Comparison of ENCODE assay signal across 1 cellular context in genomic region chr11:31819533-31820437, GRCh38.
TF ChIP-seq lines count a peak whose summit lies in the region.

No MANE protein-coding gene starts in this region.

TF ChIP-seq in endothelial cell of umbilical vein, 7 proteins besides CTCF, POLR2A, EP300 and RAD21 (continued from another document):
- TF ChIP-seq GATA2 (IDR thresholded peaks at IDR 0.05; ENCODE audit: insufficient read depth, insufficient read length, low read depth, low read length) (no peak), MYC (IDR thresholded peaks at IDR 0.05; ENCODE audit: low read depth, low read length) (no peak), MAX (IDR thresholded peaks at IDR 0.05; ENCODE audit: insufficient read depth, insufficient read length) (no peak), JUN (IDR thresholded peaks at IDR 0.05; ENCODE audit: borderline replicate concordance, insufficient read depth, insufficient read length, low read depth) (no peak)
